Comparison of ENCODE assay signal across 11 cellular contexts in genomic region chr6:117549606-117550005, GRCh38. TPM values are rescaled to one million over a fixed set of nuclear protein-coding genes. Genes with fewer than 3 reads are reported as not detected.
A peak's percentile ranks its signal among the peaks of the same experiment; 100 is the strongest.
DNase-seq lines count a peak whose midpoint lies in the region; ATAC-seq and TF ChIP-seq lines count a peak whose summit lies in the region.
"Had no signal": no experiment of that assay in that cellular context is flagged by ENCODE, and none has a peak within 500 bp of the region (broad histone marks: within the 10 kb centered on the region; RNA-seq: fewer than 3 reads in every experiment).

No MANE protein-coding gene starts in this region.

- no peak overlapping the region for H3K27ac ChIP-seq in DND-41 (ENCODE audit: low read length)
- no peak overlapping the region for H3K27ac ChIP-seq in naive thymus-derived CD4-positive, alpha-beta T cell (ENCODE audit: low read depth, low read length)
- H3K27ac ChIP-seq: pancreas had no signal

- peak; percentile 15 for DNase-seq in DND-41
- peak; percentile 29 for DNase-seq in M059J (ENCODE audit: low read depth)
- DNase-seq in naive thymus-derived CD4-positive, alpha-beta T cell, result no peak
- no peak for DNase-seq in stimulated activated CD4-positive, alpha-beta T cell treated with anti-CD3 and anti-CD28 coated beads, Interleukin-4, amount 100 ng/mL, for 1 hour
- DNase-seq: activated B cell treated with CpG ODN at 0.5 μM for 24 hours, amygdala, pancreas had no signal

- no peaks in the 10 kb centered on the region for H3K9me3 ChIP-seq in DND-41 (ENCODE audit: insufficient read depth, low read length, severe bottlenecking)
- H3K9me3 ChIP-seq in naive thymus-derived CD4-positive, alpha-beta T cell (ENCODE audit: control insufficient read depth in 2 of 3, low read length in 3 of 3), result no peaks in the 10 kb centered on the region
- H3K9me3 ChIP-seq: pancreas had no signal

- H3K4me1 ChIP-seq in DND-41 (ENCODE audit: insufficient read depth, low read length), result peaks cover 18% of the 10 kb centered on the region
- H3K4me1 ChIP-seq in naive thymus-derived CD4-positive, alpha-beta T cell (ENCODE audit: control insufficient read depth in 2 of 2, insufficient read depth in 2 of 2, low read length in 2 of 2), result peaks cover 18 to 37% of the 10 kb centered on the region in 2 donors
- H3K4me1 ChIP-seq: pancreas had no signal

- peaks cover 10% of the 10 kb centered on the region for H3K27me3 ChIP-seq in DND-41 (ENCODE audit: insufficient read depth, low read length, poor library complexity)
- no peaks in the 10 kb centered on the region for H3K27me3 ChIP-seq in naive thymus-derived CD4-positive, alpha-beta T cell (ENCODE audit: control insufficient read depth in 2 of 2, insufficient read depth in 2 of 2, low read length in 2 of 2)
- H3K27me3 ChIP-seq: pancreas had no signal

- no peaks in the 10 kb centered on the region for H3K36me3 Mint-ChIP-seq in activated naive CD8-positive, alpha-beta T cell
- H3K36me3 Mint-ChIP-seq in naive thymus-derived CD4-positive, alpha-beta T cell, result no peaks in the 10 kb centered on the region

- H3K27ac Mint-ChIP-seq in activated naive CD8-positive, alpha-beta T cell, result peak overlapping the region; percentile 74
- peak overlapping the region; percentile 79 to 92 (median 85) for H3K27ac Mint-ChIP-seq in naive thymus-derived CD4-positive, alpha-beta T cell
- H3K27ac Mint-ChIP-seq: activated B cell treated with CpG ODN at 0.5 μM for 24 hours had no signal

- peak; percentile 43; the same call in 2 of the 3 replicates for ATAC-seq in DND-41 (ENCODE audit: insufficient read depth, low read depth)
- ATAC-seq in naive thymus-derived CD4-positive, alpha-beta T cell, result peak; percentile 32
- ATAC-seq in GM21619 (IDR thresholded peaks at IDR 0.05; ENCODE audit: unreplicated experiment), result no peak
- ATAC-seq in GM19023 (IDR thresholded peaks at IDR 0.05; ENCODE audit: unreplicated experiment), result no peak
- ATAC-seq in HG02798 (IDR thresholded peaks at IDR 0.05; ENCODE audit: poor library complexity, unreplicated experiment), result no peak

- no peaks in the 10 kb centered on the region for H3K36me3 ChIP-seq in DND-41 (ENCODE audit: insufficient read depth, low read length)
- no peaks in the 10 kb centered on the region for H3K36me3 ChIP-seq in naive thymus-derived CD4-positive, alpha-beta T cell (ENCODE audit: control insufficient read depth in 2 of 3, insufficient read depth in 3 of 3, low read length in 3 of 3)
- H3K36me3 ChIP-seq: pancreas had no signal

- intact Hi-C loops in naive thymus-derived CD4-positive, alpha-beta T cell (cut with micrococcal nuclease), result loop anchor here (1.0 to 10.0 kb wide), 5 partner anchors 53 to 1343 kb away; partner anchors contain the start of genes GOPC (in 2 of the 2), ASF1A (in 1 of the 2), DCBLD1 (in 1 of the 2) and NUS1 (in 1 of the 2)

- no peaks in the 10 kb centered on the region for H3K79me2 ChIP-seq in DND-41 (ENCODE audit: insufficient read depth, low read length)

- peaks cover 41% of the 10 kb centered on the region for H3K4me1 Mint-ChIP-seq in activated naive CD8-positive, alpha-beta T cell (ENCODE audit: low read depth)
- peaks cover 28 to 44% (median 41%) of the 10 kb centered on the region in 7 donors for H3K4me1 Mint-ChIP-seq in naive thymus-derived CD4-positive, alpha-beta T cell

- H3K4me3 ChIP-seq in DND-41 (ENCODE audit: low read depth in 1 of 2, low read length in 2 of 2), result no peak overlapping the region
- peak overlapping the region; percentile 75 for H3K4me3 ChIP-seq in naive thymus-derived CD4-positive, alpha-beta T cell (ENCODE audit: low read length)
- H3K4me3 ChIP-seq: pancreas had no signal

- H3K9me3 Mint-ChIP-seq in activated naive CD8-positive, alpha-beta T cell (ENCODE audit: low read depth), result no peaks in the 10 kb centered on the region
- no peaks in the 10 kb centered on the region for H3K9me3 Mint-ChIP-seq in naive thymus-derived CD4-positive, alpha-beta T cell
- H3K9me3 Mint-ChIP-seq: activated B cell treated with CpG ODN at 0.5 μM for 24 hours had no signal

- H2AFZ ChIP-seq in DND-41 (ENCODE audit: low read depth, low read length), result no peak overlapping the region

- H4K20me1 ChIP-seq in DND-41 (ENCODE audit: insufficient read depth, low read length), result no peaks in the 10 kb centered on the region

- H3K27me3 Mint-ChIP-seq in activated naive CD8-positive, alpha-beta T cell, result no peaks in the 10 kb centered on the region
- peaks cover 0 to 9% (median 0%) of the 10 kb centered on the region in 5 donors for H3K27me3 Mint-ChIP-seq in naive thymus-derived CD4-positive, alpha-beta T cell

- CTCF ChIA-PET in naive thymus-derived CD4-positive, alpha-beta T cell (lab: Charles Lee), result interaction anchor here (1.0 to 4.0 kb wide), 4 partner anchors 10 to 71 kb away, joined by 3 to 18 read pairs (median 4); no protein-coding TSS in a partner anchor

- peak overlapping the region; percentile 75 for H3K4me3 Mint-ChIP-seq in activated naive CD8-positive, alpha-beta T cell
- H3K4me3 Mint-ChIP-seq in naive thymus-derived CD4-positive, alpha-beta T cell, result peak overlapping the region; percentile 81 to 90 (median 86)
- H3K4me3 Mint-ChIP-seq: activated B cell treated with CpG ODN at 0.5 μM for 24 hours had no signal

- H3K4me2 ChIP-seq in DND-41 (ENCODE audit: insufficient read depth, low read length), result no peak overlapping the region

- TF ChIP-seq CTCF in DND-41 (IDR thresholded peaks at IDR 0.05; ENCODE audit: borderline replicate concordance, extremely low read depth, low read length, poor library complexity, severe bottlenecking), result no peak

- POLR2A ChIA-PET in naive thymus-derived CD4-positive, alpha-beta T cell (lab: Charles Lee), result interaction anchor here (2.1 to 3.6 kb wide), 2 partner anchors 53 to 68 kb away, joined by 9 to 27 read pairs; partner anchors contain the start of gene GOPC

- H3K9ac ChIP-seq in DND-41 (ENCODE audit: low read depth, low read length), result no peak overlapping the region

RNA-seq across cellular contexts. Expression of gene GOPC, which starts 52.7 kb away (rescaled TPM):
- 23.0 and 37.7 TPM in 2 replicates for total RNA-seq in M059J (2014; rRNA removed; shearing (Covaris generic))
- total RNA-seq in naive thymus-derived CD4-positive, alpha-beta T cell, result 10 to 100 TPM; 16.2 to 39.4 (median 26.5) TPM
- polyA plus RNA-seq in naive thymus-derived CD4-positive, alpha-beta T cell, result 10 to 100 TPM; 14.3 to 17.3 TPM

Comparison
In these comparisons a context has a peak if more than half of its experiments do, and no peak if none do; other contexts are left out.
1. ATAC-seq: peak in DND-41 (single experiment) and naive thymus-derived CD4-positive, alpha-beta T cell (single experiment); none in GM21619 (single experiment), GM19023 (single experiment) and HG02798 (single experiment).
2. DNase-seq: peak in DND-41 (single experiment) and M059J (single experiment); none in naive thymus-derived CD4-positive, alpha-beta T cell (0 of 9) and stimulated activated CD4-positive, alpha-beta T cell treated with anti-CD3 and anti-CD28 coated beads, Interleukin-4, amount 100 ng/mL, for 1 hour (single experiment).